In the genomic region with DNA sequence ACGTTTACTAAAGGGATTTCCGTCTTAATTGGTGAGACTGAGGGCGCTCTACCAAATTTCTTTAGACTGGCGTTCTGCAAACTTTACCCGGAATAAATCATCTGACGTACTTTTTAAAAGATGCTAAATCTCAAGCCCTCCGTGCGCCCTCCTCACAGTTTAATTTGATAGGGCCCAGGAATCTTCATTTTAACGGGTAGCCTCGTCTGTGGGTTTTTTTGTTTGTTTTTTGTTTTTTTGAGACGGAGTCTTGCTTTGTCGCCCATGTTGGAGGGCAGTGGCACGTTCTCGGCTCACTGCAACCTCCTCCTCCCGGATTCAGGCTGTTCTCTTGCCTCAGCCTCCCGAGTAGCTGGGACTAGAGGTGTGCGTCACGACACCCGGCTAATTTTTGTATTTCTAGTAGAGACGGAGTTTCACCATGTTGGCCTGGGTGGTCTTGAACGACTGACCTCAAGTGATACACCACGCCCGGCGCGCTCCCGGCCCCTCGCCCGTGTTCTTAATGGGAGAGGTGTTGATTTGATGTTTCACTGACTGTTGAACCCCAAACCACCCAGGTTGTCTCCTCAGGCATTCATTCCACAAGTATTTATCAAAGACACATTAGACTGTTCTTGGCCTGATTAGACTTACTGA, we compare ENCODE assay signal across 8 cellular contexts. TPM values are rescaled to one million over a fixed set of nuclear protein-coding genes. Genes with fewer than 3 reads are reported as not detected.
DNase-seq lines count a peak whose midpoint lies in the region; ATAC-seq and TF ChIP-seq lines count a peak whose summit lies in the region.

No MANE protein-coding gene starts in this region.

- WGBS in suprapubic skin: 72% methylated on average over 28 of the region's 28 CpGs

- H3K9me3 ChIP-seq in adipocyte (ENCODE audit: control insufficient read depth, low read length) (no peaks in the 10 kb centered on the region), suprapubic skin (no peaks in the 10 kb centered on the region)

- H3K9me3 Mint-ChIP-seq in T-helper 1 cell treated with Interleukin-12 subunit alpha and Interleukin-12 subunit beta and Interleukin-4 antibody, amounts not matched to agents 30 μg/mL and 1 μg/mL, for 36 hours: no peaks in the 10 kb centered on the region

- H3K4me1 ChIP-seq in adipocyte (ENCODE audit: control insufficient read depth, insufficient read depth, low read length) (peaks cover 27% of the 10 kb centered on the region), suprapubic skin (peaks cover 26% of the 10 kb centered on the region)

- H3K4me3 ChIP-seq in adipocyte (ENCODE audit: low read length) (peak overlapping the region; percentile 94), suprapubic skin (peak overlapping the region; percentile 94)

- ATAC-seq in left colon: no peak
- ATAC-seq in HG02623 (IDR thresholded peaks at IDR 0.05; ENCODE audit: unreplicated experiment): no peak

- peaks cover 11% of the 10 kb centered on the region for H3K36me3 Mint-ChIP-seq in T-helper 1 cell treated with Interleukin-12 subunit alpha and Interleukin-12 subunit beta and Interleukin-4 antibody, amounts not matched to agents 30 μg/mL and 1 μg/mL, for 36 hours (ENCODE audit: low read depth)

- no peak for TF ChIP-seq EP300 in suprapubic skin (IDR thresholded peaks at IDR 0.05)

- H3K4me3 Mint-ChIP-seq in T-helper 1 cell treated with Interleukin-12 subunit alpha and Interleukin-12 subunit beta and Interleukin-4 antibody, amounts not matched to agents 30 μg/mL and 1 μg/mL, for 36 hours: peak overlapping the region; percentile 98

- no peaks in the 10 kb centered on the region for H3K27me3 Mint-ChIP-seq in T-helper 1 cell treated with Interleukin-12 subunit alpha and Interleukin-12 subunit beta and Interleukin-4 antibody, amounts not matched to agents 30 μg/mL and 1 μg/mL, for 36 hours (ENCODE audit: low read depth)

- H3K27me3 ChIP-seq in adipocyte (replicated peaks; ENCODE audit: control insufficient read depth, insufficient read depth, low read length) (no peaks in the 10 kb centered on the region), suprapubic skin (no peaks in the 10 kb centered on the region)

- peaks cover 33% of the 10 kb centered on the region for H3K4me1 Mint-ChIP-seq in T-helper 1 cell treated with Interleukin-12 subunit alpha and Interleukin-12 subunit beta and Interleukin-4 antibody, amounts not matched to agents 30 μg/mL and 1 μg/mL, for 36 hours (ENCODE audit: low read depth)

- peak overlapping the region; percentile 97 for H3K27ac Mint-ChIP-seq in T-helper 1 cell treated with Interleukin-12 subunit alpha and Interleukin-12 subunit beta and Interleukin-4 antibody, amounts not matched to agents 30 μg/mL and 1 μg/mL, for 36 hours

- no peak for TF ChIP-seq POLR2A in suprapubic skin (IDR thresholded peaks at IDR 0.05)

- no peak for DNase-seq in T-helper 1 cell
- no peak for DNase-seq in adipocyte (ENCODE audit: low read depth)
- peak; percentile 31 to 44 for DNase-seq in left colon
- peak in 1 of 2 donors; percentile 69 for DNase-seq in suprapubic skin (ENCODE audit: low spot score in 2 of 2)
- no peak for DNase-seq in D341Med (ENCODE audit: low spot score)
- no peak for DNase-seq in pons (ENCODE audit: low spot score)

- peak overlapping the region; percentile 99 for H3K27ac ChIP-seq in suprapubic skin

- H3K9ac ChIP-seq in adipocyte (ENCODE audit: low read length): peak overlapping the region; percentile 100

- TF ChIP-seq CTCF in suprapubic skin (IDR thresholded peaks at IDR 0.05): no peak

- H3K36me3 ChIP-seq in adipocyte (ENCODE audit: control insufficient read depth, insufficient read depth, low read length, severe bottlenecking) (peaks cover 13% of the 10 kb centered on the region), suprapubic skin (peaks cover 1% of the 10 kb centered on the region)

- intact Hi-C loops in left colon (cut with DNase I, micrococcal nuclease): no loop called here

RNA-seq across cellular contexts. Expression of a gene that starts 1.3 kb away (rescaled TPM):
- total RNA-seq in left colon (1 to 10 TPM; 7.7 to 9.7 TPM), suprapubic skin (1 to 10 TPM; 2.5 to 7.6 (median 5.5) TPM)

RNA-seq across cellular contexts. Expression of a gene that starts 1.6 kb away (rescaled TPM):
- total RNA-seq in left colon: 10 to 100 TPM; 50.6 to 53.6 TPM
- total RNA-seq in suprapubic skin: 10 to 100 TPM in 3 of 4 donors, 1 to 10 TPM in 1; 8.9 to 37.8 (median 34.1) TPM

RNA-seq across cellular contexts. Expression of a gene that starts 27.4 kb away (rescaled TPM):
- total RNA-seq in left colon (10 to 100 TPM; 25.5 to 34.4 TPM), suprapubic skin (10 to 100 TPM; 30.7 to 65.0 (median 45.5) TPM)

Comparison
In these comparisons a context has a peak if more than half of its experiments do, and no peak if none do; other contexts are left out.
1. DNase-seq: peak in left colon (2 of 2); none in T-helper 1 cell (0 of 5), adipocyte (single experiment), D341Med (single experiment) and pons (single experiment).